8 cellular contexts compared by ENCODE assay signal in genomic region chr11:128052912-128053641, GRCh38.
A peak's percentile ranks its signal among the peaks of the same experiment; 100 is the strongest.
DNase-seq lines count a peak whose midpoint lies in the region; ATAC-seq and TF ChIP-seq lines count a peak whose summit lies in the region.

No MANE protein-coding gene starts in this region.

- no peaks in the 10 kb centered on the region for H3K9me2 ChIP-seq in GM23338 (ENCODE audit: insufficient read depth)
- H3K9me2 ChIP-seq in SK-N-SH = no peaks in the 10 kb centered on the region

- ATAC-seq in GM23338 (no peak), GM21526 (IDR thresholded peaks at IDR 0.05; ENCODE audit: low FRiP score, unreplicated experiment) (no peak), HG02981 (IDR thresholded peaks at IDR 0.05; ENCODE audit: unreplicated experiment) (no peak)

- TF ChIP-seq CTCF in GM23338 (conservative IDR thresholded peaks at IDR 0.05; ENCODE audit: low read depth in 2 of 2) = no peak
- TF ChIP-seq CTCF in SK-N-SH (IDR thresholded peaks at IDR 0.05) = no peak
- TF ChIP-seq CTCF in foreskin fibroblast (IDR thresholded peaks at IDR 0.05; ENCODE audit: low read depth, low read length) = no peak
- no peak for TF ChIP-seq CTCF in BE2C (IDR thresholded peaks at IDR 0.05; ENCODE audit: low read depth, low read length)

- TF ChIP-seq EP300 in SK-N-SH (IDR thresholded peaks at IDR 0.05; ENCODE audit: borderline replicate concordance in 1 of 2, low read depth in 1 of 2, low read length in 1 of 2) = peak; percentile 80

- H3K27me3 ChIP-seq in BLaER1 treated with 17β-estradiol and CSF1 and Interleukin-3, amounts not matched to agents 10 nM and 100 nM = no peaks in the 10 kb centered on the region
- H3K27me3 ChIP-seq in GM23338 (ENCODE audit: insufficient read depth) (no peaks in the 10 kb centered on the region), SK-N-SH (ENCODE audit: insufficient read depth) (no peaks in the 10 kb centered on the region), BE2C (no peaks in the 10 kb centered on the region)

- H3K79me2 ChIP-seq in GM23338 (replicated peaks; ENCODE audit: insufficient read depth) (no peaks in the 10 kb centered on the region), SK-N-SH (ENCODE audit: insufficient read depth) (no peaks in the 10 kb centered on the region)

- peaks cover 35 to 43% (median 39%) of the 10 kb centered on the region in 10 experiments for H3K4me1 ChIP-seq in BLaER1 treated with 17β-estradiol and CSF1 and Interleukin-3, amounts not matched to agents 10 nM and 100 nM
- no peaks in the 10 kb centered on the region for H3K4me1 ChIP-seq in GM23338 (ENCODE audit: insufficient read depth)
- H3K4me1 ChIP-seq in SK-N-SH (ENCODE audit: control insufficient read depth in 1 of 2, insufficient read depth in 2 of 2, low read depth in 1 of 2, low read length in 1 of 2) = peaks cover 8 to 34% of the 10 kb centered on the region in 2 experiments
- no peaks in the 10 kb centered on the region for H3K4me1 ChIP-seq in BE2C

- H3K4me2 ChIP-seq in BLaER1 treated with 17β-estradiol and CSF1 and Interleukin-3, amounts not matched to agents 10 nM and 100 nM = peak overlapping the region; percentile 43 to 78 (median 68)
- no peak overlapping the region for H3K4me2 ChIP-seq in GM23338
- peak overlapping the region; percentile 45 for H3K4me2 ChIP-seq in SK-N-SH

- H3K36me3 ChIP-seq in BLaER1 treated with 17β-estradiol and CSF1 and Interleukin-3, amounts not matched to agents 10 nM and 100 nM = no peaks in the 10 kb centered on the region
- H3K36me3 ChIP-seq in GM23338 (ENCODE audit: insufficient read depth) (no peaks in the 10 kb centered on the region), SK-N-SH (replicated peaks in 1 of 2; ENCODE audit: control insufficient read depth in 1 of 2, insufficient read depth in 2 of 2, low read length in 1 of 2) (no peaks in the 10 kb centered on the region), BE2C (no peaks in the 10 kb centered on the region)

- CTCF ChIA-PET in SK-N-SH (lab: Yijun Ruan, JAX) = interaction anchor here (1.0 to 3.5 kb wide), 3 partner anchors 13 to 778 kb away, joined by 3 to 16 read pairs (median 3); no protein-coding TSS in a partner anchor

- no peaks in the 10 kb centered on the region for H4K20me1 ChIP-seq in BLaER1 treated with 17β-estradiol and CSF1 and Interleukin-3, amounts not matched to agents 10 nM and 100 nM
- H4K20me1 ChIP-seq in GM23338 (replicated peaks; ENCODE audit: insufficient read depth) (no peaks in the 10 kb centered on the region), SK-N-SH (ENCODE audit: insufficient read depth) (no peaks in the 10 kb centered on the region)

- peak overlapping the region in 9 of 11 experiments; percentile 5 to 62 (median 46); a peak in 14 of 22 replicates for H3K27ac ChIP-seq in BLaER1 treated with 17β-estradiol and CSF1 and Interleukin-3, amounts not matched to agents 10 nM and 100 nM
- H3K27ac ChIP-seq in GM23338 (ENCODE audit: low read depth) (no peak overlapping the region), SK-N-SH (ENCODE audit: low read depth in 2 of 2, low read length in 1 of 2) (peak overlapping the region; percentile 81 to 89)

- DNase-seq in GM23338 (ENCODE audit: low spot score) (no peak), SK-N-SH (peak; percentile 15), foreskin fibroblast (peak; percentile 66 to 82), BE2C (no peak)
- no peak for DNase-seq in stimulated activated CD4-positive, alpha-beta T cell treated with anti-CD3 and anti-CD28 coated beads, Interleukin-4, amount 100 ng/mL, for 1 hour

- H3F3A ChIP-seq in GM23338 (replicated peaks; ENCODE audit: low read depth) (no peaks in the 10 kb centered on the region), SK-N-SH (replicated peaks; ENCODE audit: insufficient read depth) (peaks cover 22% of the 10 kb centered on the region)

- no peaks in the 10 kb centered on the region for H3K9me3 Mint-ChIP-seq in GM23338

- H3K9me3 ChIP-seq in BLaER1 treated with 17β-estradiol and CSF1 and Interleukin-3, amounts not matched to agents 10 nM and 100 nM (replicated peaks in 1 of 11) = no peaks in the 10 kb centered on the region
- H3K9me3 ChIP-seq in SK-N-SH (no peaks in the 10 kb centered on the region), BE2C (no peaks in the 10 kb centered on the region)

- H2AFZ ChIP-seq in GM23338 (0 out of 2 replicates have a peak overlapping the region, but pooled peaks have one; percentile 12), SK-N-SH (ENCODE audit: low read depth) (peak overlapping the region; percentile 11)

- POLR2A ChIA-PET in SK-N-SH (lab: Yijun Ruan, JAX) = no interaction called here

- no peaks in the 10 kb centered on the region for H3K36me3 Mint-ChIP-seq in GM23338 (ENCODE audit: low read depth)

- 0 out of 3 replicates have a peak, but pooled peaks cover 3% of the 10 kb centered on the region for H3K4me1 Mint-ChIP-seq in GM23338

- no peak overlapping the region for H3K4me3 Mint-ChIP-seq in GM23338

- H3K27ac Mint-ChIP-seq in GM23338 = no peak overlapping the region; the same call in 1 of the 2 replicates

- no peaks in the 10 kb centered on the region for H3K27me3 Mint-ChIP-seq in GM23338 (ENCODE audit: insufficient read depth, low read depth, poor library complexity)

- no peak overlapping the region for H3K9ac ChIP-seq in BLaER1 treated with 17β-estradiol and CSF1 and Interleukin-3, amounts not matched to agents 10 nM and 100 nM
- peak overlapping the region; percentile 45; the same call in 1 of the 2 replicates for H3K9ac ChIP-seq in SK-N-SH

- no peak for TF ChIP-seq RAD21 in SK-N-SH (IDR thresholded peaks at IDR 0.05; ENCODE audit: low read length)

- WGBS in SK-N-SH (ENCODE audit: low lambda C conversion rate) = 4% methylated on average over 2 of the region's 2 CpGs

- no peak overlapping the region for H3K4me3 ChIP-seq in BLaER1 treated with 17β-estradiol and CSF1 and Interleukin-3, amounts not matched to agents 10 nM and 100 nM
- H3K4me3 ChIP-seq in GM23338 (no peak overlapping the region), SK-N-SH (ENCODE audit: low read depth in 2 of 2, low read length in 1 of 2) (0 out of 4 replicates have a peak overlapping the region, but pooled peaks of 1 of the 2 experiments have one; percentile 36), foreskin fibroblast (ENCODE audit: low read depth in 1 of 2, low read length in 2 of 2) (no peak overlapping the region), BE2C (ENCODE audit: low read depth, low read length) (no peak overlapping the region)

TF ChIP-seq in GM23338, 12 proteins besides CTCF, POLR2A, EP300 and RAD21 (continues in another document):
- no peak for TF ChIP-seq EZH2 (IDR thresholded peaks at IDR 0.05; ENCODE audit: low read depth, unreplicated experiment)
- no peak for TF ChIP-seq ZNF114 (CRISPR knock-in tag; IDR thresholded peaks at IDR 0.05)
- TF ChIP-seq ETS1 (IDR thresholded peaks at IDR 0.05) = no peak
- no peak for TF ChIP-seq STAT1 (IDR thresholded peaks at IDR 0.05; ENCODE audit: unreplicated experiment)
- no peak for TF ChIP-seq CREB1 (CRISPR knock-in tag; IDR thresholded peaks at IDR 0.05; ENCODE audit: low read depth)
- TF ChIP-seq JUNB (IDR thresholded peaks at IDR 0.05; ENCODE audit: unreplicated experiment) = no peak
- no peak for TF ChIP-seq ZNF331 (CRISPR knock-in tag; IDR thresholded peaks at IDR 0.05; ENCODE audit: low read depth)
- TF ChIP-seq NANOG (IDR thresholded peaks at IDR 0.05; ENCODE audit: borderline replicate concordance) = no peak
- TF ChIP-seq EZH2phosphoT487 (IDR thresholded peaks at IDR 0.05; ENCODE audit: unreplicated experiment) = no peak

TF ChIP-seq in SK-N-SH, 30 proteins besides CTCF, POLR2A, EP300 and RAD21 (continues in another document):
- TF ChIP-seq TEAD4 (IDR thresholded peaks at IDR 0.05; ENCODE audit: borderline replicate concordance, insufficient read depth) (peak; percentile 83), RXRA (IDR thresholded peaks at IDR 0.05; ENCODE audit: borderline replicate concordance, low read depth) (peak; percentile 72; the same call in 1 of the 2 replicates), YY1 (IDR thresholded peaks at IDR 0.05; ENCODE audit: low read depth) (peak; percentile 38; the same call in 1 of the 2 replicates), JUND (IDR thresholded peaks at IDR 0.05) (peak; percentile 69), USF1 (IDR thresholded peaks at IDR 0.05; ENCODE audit: borderline replicate concordance, low read depth) (peak; percentile 20; the same call in 1 of the 2 replicates), FOXM1 (IDR thresholded peaks at IDR 0.05; ENCODE audit: low read depth) (peak; percentile 62; the same call in 1 of the 2 replicates), SMC3 (IDR thresholded peaks at IDR 0.05; ENCODE audit: low read depth, low read length) (no peak), MXI1 (IDR thresholded peaks at IDR 0.05; ENCODE audit: low read depth, low read length) (no peak), MAX (IDR thresholded peaks at IDR 0.05; ENCODE audit: low read depth) (0 out of 2 replicates have a peak, but pooled peaks have one; percentile 33), GATA2 (CRISPR knock-in tag; IDR thresholded peaks at IDR 0.05) (peak; percentile 42; the same call in 1 of the 2 replicates), NFIC (IDR thresholded peaks at IDR 0.05; ENCODE audit: borderline replicate concordance) (peak; percentile 76), GABPA (IDR thresholded peaks at IDR 0.05; ENCODE audit: low read depth) (peak; percentile 60), USF2 (IDR thresholded peaks at IDR 0.05; ENCODE audit: borderline replicate concordance, low read depth, low read length) (no peak), SIN3A (IDR thresholded peaks at IDR 0.05; ENCODE audit: borderline replicate concordance, low read depth, low read length) (0 out of 2 replicates have a peak, but pooled peaks have one; percentile 34), MEF2A (IDR thresholded peaks at IDR 0.05; ENCODE audit: borderline replicate concordance, low read depth) (peak; percentile 48; the same call in 1 of the 2 replicates), NRF1 (IDR thresholded peaks at IDR 0.05; ENCODE audit: low read depth, low read length) (no peak)

Comparison
In these comparisons a context has a peak if more than half of its experiments do, and no peak if none do; other contexts are left out.
1. DNase-seq: peak in SK-N-SH (single experiment) and foreskin fibroblast (2 of 2); none in GM23338 (single experiment), stimulated activated CD4-positive, alpha-beta T cell treated with anti-CD3 and anti-CD28 coated beads, Interleukin-4, amount 100 ng/mL, for 1 hour (single experiment) and BE2C (single experiment).